ENCODE assay signal across 1 cellular context in the genomic region with DNA sequence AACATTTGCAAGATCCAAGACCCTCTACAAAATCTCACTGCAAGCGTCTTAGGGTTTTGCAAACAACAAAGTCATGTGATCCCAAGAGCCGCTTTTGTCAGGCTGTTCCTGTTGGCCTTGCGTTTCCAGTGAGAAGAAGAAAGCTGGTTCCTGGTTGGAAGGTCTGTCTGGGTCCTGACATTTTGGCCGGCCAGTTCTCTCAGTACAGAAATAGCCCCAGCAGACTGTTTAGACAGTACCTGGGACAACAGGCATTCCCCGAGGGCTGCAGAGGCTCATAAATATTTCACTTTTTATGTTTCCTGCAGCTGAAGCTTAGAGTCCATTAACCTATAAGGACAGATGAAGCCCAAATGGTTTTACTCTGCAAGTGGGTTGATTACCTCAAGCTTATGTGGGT.
TF ChIP-seq lines count a peak whose summit lies in the region.

No MANE protein-coding gene starts in this region.

TF ChIP-seq in SK-N-SH treated with all-trans-retinoic acid at 6 μM for 48 hours, 23 proteins besides CTCF, POLR2A, EP300 and RAD21 (continued from another document):
- TF ChIP-seq, protein P1, sequence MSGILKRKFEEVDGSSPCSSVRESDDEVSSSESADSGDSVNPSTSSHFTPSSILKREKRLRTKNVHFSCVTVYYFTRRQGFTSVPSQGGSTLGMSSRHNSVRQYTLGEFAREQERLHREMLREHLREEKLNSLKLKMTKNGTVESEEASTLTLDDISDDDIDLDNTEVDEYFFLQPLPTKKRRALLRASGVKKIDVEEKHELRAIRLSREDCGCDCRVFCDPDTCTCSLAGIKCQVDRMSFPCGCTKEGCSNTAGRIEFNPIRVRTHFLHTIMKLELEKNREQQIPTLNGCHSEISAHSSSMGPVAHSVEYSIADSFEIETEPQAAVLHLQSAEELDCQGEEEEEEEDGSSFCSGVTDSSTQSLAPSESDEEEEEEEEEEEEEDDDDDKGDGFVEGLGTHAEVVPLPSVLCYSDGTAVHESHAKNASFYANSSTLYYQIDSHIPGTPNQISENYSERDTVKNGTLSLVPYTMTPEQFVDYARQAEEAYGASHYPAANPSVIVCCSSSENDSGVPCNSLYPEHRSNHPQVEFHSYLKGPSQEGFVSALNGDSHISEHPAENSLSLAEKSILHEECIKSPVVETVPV (CRISPR knock-in tag; IDR thresholded peaks at IDR 0.05): no peak
- TF ChIP-seq ISL1 (CRISPR knock-in tag; IDR thresholded peaks at IDR 0.05) (no peak), RARB (CRISPR knock-in tag; IDR thresholded peaks at IDR 0.05) (no peak), CREB5 (CRISPR knock-in tag; IDR thresholded peaks at IDR 0.05; ENCODE audit: low read depth) (no peak), PPARA (CRISPR knock-in tag; IDR thresholded peaks at IDR 0.05; ENCODE audit: borderline replicate concordance) (no peak), TOX (CRISPR knock-in tag; IDR thresholded peaks at IDR 0.05; ENCODE audit: borderline replicate concordance) (no peak), TCF4 (CRISPR knock-in tag; IDR thresholded peaks at IDR 0.05; ENCODE audit: borderline replicate concordance) (no peak), CSDC2 (CRISPR knock-in tag; IDR thresholded peaks at IDR 0.05) (no peak)
TF ChIP-seq in SK-N-SH treated with all-trans-retinoic acid at 6 μM for 48 hours: peak in this region for 0.
